1 cellular context compared by ENCODE assay signal in the genomic region with DNA sequence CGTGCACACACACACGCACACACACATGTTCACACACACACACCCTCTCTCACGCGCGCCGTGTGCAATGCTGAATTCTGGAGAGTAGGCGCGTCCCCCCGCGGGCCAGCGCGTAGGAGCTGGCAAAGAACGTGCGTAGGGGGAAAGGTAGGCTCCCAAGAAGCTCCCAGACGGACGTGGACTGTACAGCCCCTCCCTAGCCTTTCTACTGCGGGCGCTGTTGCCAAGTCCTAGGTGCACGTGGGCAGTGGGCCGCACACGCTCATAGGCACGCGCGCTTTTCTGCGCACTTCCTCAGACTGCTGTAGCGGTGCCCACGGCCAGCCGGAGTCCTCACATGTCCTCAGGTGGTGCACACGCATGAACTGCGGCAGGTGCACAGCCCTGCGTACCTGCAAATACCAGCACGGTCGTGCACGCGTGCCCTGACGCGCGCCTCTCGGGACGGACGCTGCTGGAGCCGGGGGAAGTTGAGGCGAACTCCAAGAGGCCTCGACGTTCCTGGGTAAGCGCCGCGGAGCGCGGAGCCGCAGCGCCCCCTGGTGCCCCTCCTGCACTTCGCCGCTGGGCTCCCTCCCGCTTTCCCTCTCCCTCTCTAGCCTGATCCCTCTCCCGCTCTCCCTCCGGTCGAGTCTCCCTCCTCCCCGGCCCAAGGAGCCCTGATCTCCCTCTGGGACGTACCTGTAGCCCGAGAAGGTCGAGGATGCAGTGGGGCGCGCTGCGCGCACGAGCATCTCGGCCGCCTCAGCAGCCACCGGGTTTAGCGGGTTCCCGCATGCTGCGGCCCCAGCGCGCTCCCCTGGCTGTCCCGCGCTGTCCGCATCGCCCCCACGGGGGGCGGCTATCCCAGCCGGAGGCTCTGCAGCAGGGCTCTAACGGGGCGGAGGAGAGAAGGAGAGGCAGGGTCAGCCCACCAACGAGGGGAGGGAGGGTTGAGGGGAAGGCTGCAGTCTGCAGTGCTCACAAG.
A peak's percentile ranks its signal among the peaks of the same experiment; 100 is the strongest.
TF ChIP-seq lines count a peak whose summit lies in the region.

No MANE protein-coding gene starts in this region.

TF ChIP-seq in HepG2, 621 proteins besides CTCF, POLR2A, EP300 and RAD21 (continued from another document and continues in another):
- TF ChIP-seq, protein P1, sequence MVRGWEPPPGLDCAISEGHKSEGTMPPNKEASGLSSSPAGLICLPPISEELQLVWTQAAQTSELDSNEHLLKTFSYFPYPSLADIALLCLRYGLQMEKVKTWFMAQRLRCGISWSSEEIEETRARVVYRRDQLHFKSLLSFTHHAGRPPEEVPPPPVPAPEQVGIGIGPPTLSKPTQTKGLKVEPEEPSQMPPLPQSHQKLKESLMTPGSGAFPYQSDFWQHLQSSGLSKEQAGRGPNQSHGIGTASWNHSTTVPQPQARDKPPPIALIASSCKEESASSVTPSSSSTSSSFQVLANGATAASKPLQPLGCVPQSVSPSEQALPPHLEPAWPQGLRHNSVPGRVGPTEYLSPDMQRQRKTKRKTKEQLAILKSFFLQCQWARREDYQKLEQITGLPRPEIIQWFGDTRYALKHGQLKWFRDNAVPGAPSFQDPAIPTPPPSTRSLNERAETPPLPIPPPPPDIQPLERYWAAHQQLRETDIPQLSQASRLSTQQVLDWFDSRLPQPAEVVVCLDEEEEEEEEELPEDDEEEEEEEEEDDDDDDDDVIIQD (CRISPR knock-in tag; IDR thresholded peaks at IDR 0.05; ENCODE audit: low read depth), result no peak
- TF ChIP-seq SRF (IDR thresholded peaks at IDR 0.05; ENCODE audit: low read depth, low read length) (no peak), RBM22 (optimal IDR thresholded peaks at IDR 0.05; ENCODE audit: low read length) (no peak), JUN (CRISPR knock-in tag; IDR thresholded peaks at IDR 0.05) (no peak), SMAD9 (CRISPR knock-in tag; IDR thresholded peaks at IDR 0.05) (peak; percentile 29), HNRNPL (IDR thresholded peaks at IDR 0.05; ENCODE audit: low read depth, low read length) (0 out of 2 replicates have a peak, but pooled peaks have one; percentile 30), KLF9 (CRISPR knock-in tag; IDR thresholded peaks at IDR 0.05; ENCODE audit: low read depth) (no peak), NCOR1 (IDR thresholded peaks at IDR 0.05; ENCODE audit: borderline replicate concordance, low read length) (no peak), MTF1 (CRISPR knock-in tag; IDR thresholded peaks at IDR 0.05) (no peak), ELF3 (CRISPR knock-in tag; IDR thresholded peaks at IDR 0.05) (no peak), HMG20A (CRISPR knock-in tag; IDR thresholded peaks at IDR 0.05; ENCODE audit: borderline replicate concordance) (no peak), PHF20 (CRISPR knock-in tag; IDR thresholded peaks at IDR 0.05) (no peak), ZNF775 (CRISPR knock-in tag; IDR thresholded peaks at IDR 0.05; ENCODE audit: borderline replicate concordance) (no peak), CHCHD3 (CRISPR knock-in tag; IDR thresholded peaks at IDR 0.05) (no peak; the same call in 1 of the 2 replicates), TBX3 (IDR thresholded peaks at IDR 0.05; ENCODE audit: borderline replicate concordance) (no peak), TBP (CRISPR knock-in tag; IDR thresholded peaks at IDR 0.05) (no peak), ISL2 (CRISPR knock-in tag; IDR thresholded peaks at IDR 0.05) (no peak), RBM39 (IDR thresholded peaks at IDR 0.05; ENCODE audit: low read depth, low read length, poor library complexity, severe bottlenecking) (peak; percentile 41), NAIF1 (CRISPR knock-in tag; IDR thresholded peaks at IDR 0.05; ENCODE audit: borderline replicate concordance) (no peak), KLF15 (CRISPR knock-in tag; IDR thresholded peaks at IDR 0.05; ENCODE audit: borderline replicate concordance) (no peak), JDP2 (CRISPR knock-in tag; IDR thresholded peaks at IDR 0.05; ENCODE audit: borderline replicate concordance) (no peak), MBD4 (IDR thresholded peaks at IDR 0.05; ENCODE audit: borderline replicate concordance, low read length) (no peak), ZNF24 (IDR thresholded peaks at IDR 0.05) (no peak), BCL6 (CRISPR knock-in tag; IDR thresholded peaks at IDR 0.05) (0 out of 2 replicates have a peak, but pooled peaks have one; percentile 14), ZBTB3 (CRISPR knock-in tag; IDR thresholded peaks at IDR 0.05; ENCODE audit: borderline replicate concordance, low read depth) (no peak), ONECUT2 (CRISPR knock-in tag; IDR thresholded peaks at IDR 0.05) (no peak), ZNF138 (CRISPR knock-in tag; IDR thresholded peaks at IDR 0.05; ENCODE audit: low read depth) (no peak), CENPX (CRISPR knock-in tag; IDR thresholded peaks at IDR 0.05) (no peak), ZMAT3 (CRISPR knock-in tag; conservative IDR thresholded peaks at IDR 0.05) (peak; percentile 67; the same call in 1 of the 2 replicates), NCOA5 (CRISPR knock-in tag; IDR thresholded peaks at IDR 0.05) (no peak), TEAD3 (CRISPR knock-in tag; optimal IDR thresholded peaks at IDR 0.05; ENCODE audit: borderline replicate concordance) (no peak), CBX1 (IDR thresholded peaks at IDR 0.05; ENCODE audit: low read depth) (no peak), ZNF720 (CRISPR knock-in tag; IDR thresholded peaks at IDR 0.05) (0 out of 2 replicates have a peak, but pooled peaks have one; percentile 44), SP140L (CRISPR knock-in tag; IDR thresholded peaks at IDR 0.05; ENCODE audit: borderline replicate concordance) (no peak), WIZ (CRISPR knock-in tag; IDR thresholded peaks at IDR 0.05) (no peak), ZNF749 (CRISPR knock-in tag; IDR thresholded peaks at IDR 0.05; ENCODE audit: borderline replicate concordance) (no peak)
- TF ChIP-seq, protein P2, sequence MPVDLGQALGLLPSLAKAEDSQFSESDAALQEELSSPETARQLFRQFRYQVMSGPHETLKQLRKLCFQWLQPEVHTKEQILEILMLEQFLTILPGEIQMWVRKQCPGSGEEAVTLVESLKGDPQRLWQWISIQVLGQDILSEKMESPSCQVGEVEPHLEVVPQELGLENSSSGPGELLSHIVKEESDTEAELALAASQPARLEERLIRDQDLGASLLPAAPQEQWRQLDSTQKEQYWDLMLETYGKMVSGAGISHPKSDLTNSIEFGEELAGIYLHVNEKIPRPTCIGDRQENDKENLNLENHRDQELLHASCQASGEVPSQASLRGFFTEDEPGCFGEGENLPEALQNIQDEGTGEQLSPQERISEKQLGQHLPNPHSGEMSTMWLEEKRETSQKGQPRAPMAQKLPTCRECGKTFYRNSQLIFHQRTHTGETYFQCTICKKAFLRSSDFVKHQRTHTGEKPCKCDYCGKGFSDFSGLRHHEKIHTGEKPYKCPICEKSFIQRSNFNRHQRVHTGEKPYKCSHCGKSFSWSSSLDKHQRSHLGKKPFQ (CRISPR knock-in tag; IDR thresholded peaks at IDR 0.05; ENCODE audit: insufficient replicate concordance), result peak; percentile 5
- TF ChIP-seq, protein P3, sequence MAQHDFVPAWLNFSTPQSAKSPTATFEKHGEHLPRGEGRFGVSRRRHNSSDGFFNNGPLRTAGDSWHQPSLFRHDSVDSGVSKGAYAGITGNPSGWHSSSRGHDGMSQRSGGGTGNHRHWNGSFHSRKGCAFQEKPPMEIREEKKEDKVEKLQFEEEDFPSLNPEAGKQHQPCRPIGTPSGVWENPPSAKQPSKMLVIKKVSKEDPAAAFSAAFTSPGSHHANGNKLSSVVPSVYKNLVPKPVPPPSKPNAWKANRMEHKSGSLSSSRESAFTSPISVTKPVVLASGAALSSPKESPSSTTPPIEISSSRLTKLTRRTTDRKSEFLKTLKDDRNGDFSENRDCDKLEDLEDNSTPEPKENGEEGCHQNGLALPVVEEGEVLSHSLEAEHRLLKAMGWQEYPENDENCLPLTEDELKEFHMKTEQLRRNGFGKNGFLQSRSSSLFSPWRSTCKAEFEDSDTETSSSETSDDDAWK (CRISPR knock-in tag; IDR thresholded peaks at IDR 0.05), result no peak
- TF ChIP-seq, protein P4, sequence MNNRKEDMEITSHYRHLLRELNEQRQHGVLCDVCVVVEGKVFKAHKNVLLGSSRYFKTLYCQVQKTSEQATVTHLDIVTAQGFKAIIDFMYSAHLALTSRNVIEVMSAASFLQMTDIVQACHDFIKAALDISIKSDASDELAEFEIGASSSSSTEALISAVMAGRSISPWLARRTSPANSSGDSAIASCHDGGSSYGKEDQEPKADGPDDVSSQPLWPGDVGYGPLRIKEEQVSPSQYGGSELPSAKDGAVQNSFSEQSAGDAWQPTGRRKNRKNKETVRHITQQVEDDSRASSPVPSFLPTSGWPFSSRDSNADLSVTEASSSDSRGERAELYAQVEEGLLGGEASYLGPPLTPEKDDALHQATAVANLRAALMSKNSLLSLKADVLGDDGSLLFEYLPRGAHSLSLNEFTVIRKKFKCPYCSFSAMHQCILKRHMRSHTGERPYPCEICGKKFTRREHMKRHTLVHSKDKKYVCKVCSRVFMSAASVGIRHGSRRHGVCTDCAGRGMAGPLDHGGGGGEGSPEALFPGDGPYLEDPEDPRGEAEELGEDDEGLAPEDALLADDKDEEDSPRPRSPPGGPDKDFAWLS (CRISPR knock-in tag; IDR thresholded peaks at IDR 0.05; ENCODE audit: borderline replicate concordance), result no peak
- TF ChIP-seq, protein P5, sequence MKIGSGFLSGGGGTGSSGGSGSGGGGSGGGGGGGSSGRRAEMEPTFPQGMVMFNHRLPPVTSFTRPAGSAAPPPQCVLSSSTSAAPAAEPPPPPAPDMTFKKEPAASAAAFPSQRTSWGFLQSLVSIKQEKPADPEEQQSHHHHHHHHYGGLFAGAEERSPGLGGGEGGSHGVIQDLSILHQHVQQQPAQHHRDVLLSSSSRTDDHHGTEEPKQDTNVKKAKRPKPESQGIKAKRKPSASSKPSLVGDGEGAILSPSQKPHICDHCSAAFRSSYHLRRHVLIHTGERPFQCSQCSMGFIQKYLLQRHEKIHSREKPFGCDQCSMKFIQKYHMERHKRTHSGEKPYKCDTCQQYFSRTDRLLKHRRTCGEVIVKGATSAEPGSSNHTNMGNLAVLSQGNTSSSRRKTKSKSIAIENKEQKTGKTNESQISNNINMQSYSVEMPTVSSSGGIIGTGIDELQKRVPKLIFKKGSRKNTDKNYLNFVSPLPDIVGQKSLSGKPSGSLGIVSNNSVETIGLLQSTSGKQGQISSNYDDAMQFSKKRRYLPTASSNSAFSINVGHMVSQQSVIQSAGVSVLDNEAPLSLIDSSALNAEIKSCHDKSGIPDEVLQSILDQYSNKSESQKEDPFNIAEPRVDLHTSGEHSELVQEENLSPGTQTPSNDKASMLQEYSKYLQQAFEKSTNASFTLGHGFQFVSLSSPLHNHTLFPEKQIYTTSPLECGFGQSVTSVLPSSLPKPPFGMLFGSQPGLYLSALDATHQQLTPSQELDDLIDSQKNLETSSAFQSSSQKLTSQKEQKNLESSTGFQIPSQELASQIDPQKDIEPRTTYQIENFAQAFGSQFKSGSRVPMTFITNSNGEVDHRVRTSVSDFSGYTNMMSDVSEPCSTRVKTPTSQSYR (CRISPR knock-in tag; IDR thresholded peaks at IDR 0.05; ENCODE audit: borderline replicate concordance), result no peak
- TF ChIP-seq, protein P6, sequence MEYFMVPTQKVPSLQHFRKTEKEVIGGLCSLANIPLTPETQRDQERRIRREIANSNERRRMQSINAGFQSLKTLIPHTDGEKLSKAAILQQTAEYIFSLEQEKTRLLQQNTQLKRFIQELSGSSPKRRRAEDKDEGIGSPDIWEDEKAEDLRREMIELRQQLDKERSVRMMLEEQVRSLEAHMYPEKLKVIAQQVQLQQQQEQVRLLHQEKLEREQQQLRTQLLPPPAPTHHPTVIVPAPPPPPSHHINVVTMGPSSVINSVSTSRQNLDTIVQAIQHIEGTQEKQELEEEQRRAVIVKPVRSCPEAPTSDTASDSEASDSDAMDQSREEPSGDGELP (IDR thresholded peaks at IDR 0.05; ENCODE audit: borderline replicate concordance, low read depth), result no peak
- TF ChIP-seq, protein P7, sequence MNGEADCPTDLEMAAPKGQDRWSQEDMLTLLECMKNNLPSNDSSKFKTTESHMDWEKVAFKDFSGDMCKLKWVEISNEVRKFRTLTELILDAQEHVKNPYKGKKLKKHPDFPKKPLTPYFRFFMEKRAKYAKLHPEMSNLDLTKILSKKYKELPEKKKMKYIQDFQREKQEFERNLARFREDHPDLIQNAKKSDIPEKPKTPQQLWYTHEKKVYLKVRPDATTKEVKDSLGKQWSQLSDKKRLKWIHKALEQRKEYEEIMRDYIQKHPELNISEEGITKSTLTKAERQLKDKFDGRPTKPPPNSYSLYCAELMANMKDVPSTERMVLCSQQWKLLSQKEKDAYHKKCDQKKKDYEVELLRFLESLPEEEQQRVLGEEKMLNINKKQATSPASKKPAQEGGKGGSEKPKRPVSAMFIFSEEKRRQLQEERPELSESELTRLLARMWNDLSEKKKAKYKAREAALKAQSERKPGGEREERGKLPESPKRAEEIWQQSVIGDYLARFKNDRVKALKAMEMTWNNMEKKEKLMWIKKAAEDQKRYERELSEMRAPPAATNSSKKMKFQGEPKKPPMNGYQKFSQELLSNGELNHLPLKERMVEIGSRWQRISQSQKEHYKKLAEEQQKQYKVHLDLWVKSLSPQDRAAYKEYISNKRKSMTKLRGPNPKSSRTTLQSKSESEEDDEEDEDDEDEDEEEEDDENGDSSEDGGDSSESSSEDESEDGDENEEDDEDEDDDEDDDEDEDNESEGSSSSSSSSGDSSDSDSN (CRISPR knock-in tag; IDR thresholded peaks at IDR 0.05), result peak; percentile 13; the same call in 1 of the 2 replicates
- TF ChIP-seq, protein P8, sequence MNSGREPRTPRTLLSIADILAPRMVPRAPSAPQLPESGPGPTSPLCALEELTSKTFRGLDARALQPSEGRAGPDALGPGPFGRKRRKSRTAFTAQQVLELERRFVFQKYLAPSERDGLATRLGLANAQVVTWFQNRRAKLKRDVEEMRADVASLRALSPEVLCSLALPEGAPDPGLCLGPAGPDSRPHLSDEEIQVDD (CRISPR knock-in tag; IDR thresholded peaks at IDR 0.05; ENCODE audit: borderline replicate concordance), result peak; percentile 89
- TF ChIP-seq, protein P9, sequence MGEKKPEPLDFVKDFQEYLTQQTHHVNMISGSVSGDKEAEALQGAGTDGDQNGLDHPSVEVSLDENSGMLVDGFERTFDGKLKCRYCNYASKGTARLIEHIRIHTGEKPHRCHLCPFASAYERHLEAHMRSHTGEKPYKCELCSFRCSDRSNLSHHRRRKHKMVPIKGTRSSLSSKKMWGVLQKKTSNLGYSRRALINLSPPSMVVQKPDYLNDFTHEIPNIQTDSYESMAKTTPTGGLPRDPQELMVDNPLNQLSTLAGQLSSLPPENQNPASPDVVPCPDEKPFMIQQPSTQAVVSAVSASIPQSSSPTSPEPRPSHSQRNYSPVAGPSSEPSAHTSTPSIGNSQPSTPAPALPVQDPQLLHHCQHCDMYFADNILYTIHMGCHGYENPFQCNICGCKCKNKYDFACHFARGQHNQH (CRISPR knock-in tag; IDR thresholded peaks at IDR 0.05), result no peak
- TF ChIP-seq, protein P10, sequence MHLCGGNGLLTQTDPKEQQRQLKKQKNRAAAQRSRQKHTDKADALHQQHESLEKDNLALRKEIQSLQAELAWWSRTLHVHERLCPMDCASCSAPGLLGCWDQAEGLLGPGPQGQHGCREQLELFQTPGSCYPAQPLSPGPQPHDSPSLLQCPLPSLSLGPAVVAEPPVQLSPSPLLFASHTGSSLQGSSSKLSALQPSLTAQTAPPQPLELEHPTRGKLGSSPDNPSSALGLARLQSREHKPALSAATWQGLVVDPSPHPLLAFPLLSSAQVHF (CRISPR knock-in tag; IDR thresholded peaks at IDR 0.05), result no peak
- TF ChIP-seq, protein P11, sequence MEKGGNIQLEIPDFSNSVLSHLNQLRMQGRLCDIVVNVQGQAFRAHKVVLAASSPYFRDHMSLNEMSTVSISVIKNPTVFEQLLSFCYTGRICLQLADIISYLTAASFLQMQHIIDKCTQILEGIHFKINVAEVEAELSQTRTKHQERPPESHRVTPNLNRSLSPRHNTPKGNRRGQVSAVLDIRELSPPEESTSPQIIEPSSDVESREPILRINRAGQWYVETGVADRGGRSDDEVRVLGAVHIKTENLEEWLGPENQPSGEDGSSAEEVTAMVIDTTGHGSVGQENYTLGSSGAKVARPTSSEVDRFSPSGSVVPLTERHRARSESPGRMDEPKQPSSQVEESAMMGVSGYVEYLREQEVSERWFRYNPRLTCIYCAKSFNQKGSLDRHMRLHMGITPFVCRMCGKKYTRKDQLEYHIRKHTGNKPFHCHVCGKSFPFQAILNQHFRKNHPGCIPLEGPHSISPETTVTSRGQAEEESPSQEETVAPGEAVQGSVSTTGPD (CRISPR knock-in tag; IDR thresholded peaks at IDR 0.05), result no peak
